20 cellular contexts compared by ENCODE assay signal in the genomic region with DNA sequence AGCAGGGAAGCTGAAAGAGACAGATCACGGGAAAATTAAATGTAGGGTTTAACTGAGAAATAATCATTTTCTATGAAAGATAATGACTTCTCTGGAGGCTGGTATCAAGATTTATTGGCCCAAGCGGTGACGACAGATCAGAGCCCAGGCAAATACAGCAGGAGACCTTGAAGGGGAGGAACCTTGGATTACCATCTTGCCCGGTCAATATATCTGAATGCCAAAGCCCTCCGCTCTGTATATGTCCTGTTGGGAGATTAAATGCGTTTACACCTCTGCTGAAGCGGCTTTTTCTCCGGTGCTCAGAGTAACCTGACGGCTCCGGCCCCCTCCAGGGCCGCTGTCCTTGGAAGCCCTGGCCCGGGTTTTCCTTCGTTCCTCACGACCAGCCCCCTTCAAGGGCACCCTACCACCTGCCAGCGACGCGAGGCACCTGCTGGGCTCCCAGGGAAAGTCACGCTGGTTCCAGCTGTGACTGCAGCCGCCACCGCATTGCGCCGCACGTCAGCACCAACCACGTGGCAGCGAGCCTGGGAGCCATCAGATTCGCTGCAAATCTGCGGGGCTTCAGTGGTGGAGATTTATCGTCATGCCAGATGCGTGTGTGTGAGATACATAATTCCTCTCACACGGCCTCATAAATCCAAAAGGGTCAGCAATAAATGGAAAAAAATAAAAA. TPM values are rescaled to one million over a fixed set of nuclear protein-coding genes. Genes with fewer than 3 reads are reported as not detected.
DNase-seq lines count a peak whose midpoint lies in the region; ATAC-seq and TF ChIP-seq lines count a peak whose summit lies in the region.
"Had no signal": no experiment of that assay in that cellular context is flagged by ENCODE, and none has a peak within 500 bp of the region (broad histone marks: within the 10 kb centered on the region; RNA-seq: fewer than 3 reads in every experiment).

No MANE protein-coding gene starts in this region.

- ATAC-seq in GM21381 (IDR thresholded peaks at IDR 0.05; ENCODE audit: unreplicated experiment): no peak
- ATAC-seq: activated CD8-positive, alpha-beta T cell treated with anti-CD3 and anti-CD28 coated beads for 36 hours; right cardiac atrium had no signal

- no peaks in the 10 kb centered on the region for H3K36me3 Mint-ChIP-seq in endodermal cell (ENCODE audit: low read depth)

- TF ChIP-seq CTCF in HEK293 (tag by site-specific recombination; IDR thresholded peaks at IDR 0.05): no peak
- peak in 1 of 6 experiments; percentile 12 for TF ChIP-seq CTCF in adrenal gland (IDR thresholded peaks at IDR 0.05)
- no peak for TF ChIP-seq CTCF in endodermal cell (conservative IDR thresholded peaks at IDR 0.05)

- H3K27me3 ChIP-seq in BLaER1 (no peaks in the 10 kb centered on the region), adrenal gland (no peaks in the 10 kb centered on the region), endodermal cell (ENCODE audit: control insufficient read depth, insufficient read depth, low read length, poor library complexity, severe bottlenecking) (no peaks in the 10 kb centered on the region)

- H3K9me3 ChIP-seq in BLaER1 (no peaks in the 10 kb centered on the region), HEK293 (ENCODE audit: control insufficient read depth, insufficient read depth, low read depth, low read length) (no peaks in the 10 kb centered on the region), adrenal gland (replicated peaks in 1 of 3) (no peaks in the 10 kb centered on the region), endodermal cell (ENCODE audit: control insufficient read depth, low read length) (no peaks in the 10 kb centered on the region)
- H3K9me3 ChIP-seq: suprapubic skin had no signal

- no peaks in the 10 kb centered on the region for H3K36me3 ChIP-seq in BLaER1
- H3K36me3 ChIP-seq in HEK293 (ENCODE audit: control insufficient read depth in 2 of 2, insufficient read depth in 1 of 2, low read length in 2 of 2): no peaks in the 10 kb centered on the region
- no peaks in the 10 kb centered on the region for H3K36me3 ChIP-seq in adrenal gland (replicated peaks in 1 of 2)
- H3K36me3 ChIP-seq in endodermal cell (ENCODE audit: control insufficient read depth, insufficient read depth, low read length): no peaks in the 10 kb centered on the region
- H3K36me3 ChIP-seq: suprapubic skin had no signal

- H3K4me1 ChIP-seq in BLaER1 (peaks cover 74% of the 10 kb centered on the region), HEK293 (ENCODE audit: control insufficient read depth, insufficient read depth, low read length) (0 out of 2 replicates have a peak, but pooled peaks cover 2% of the 10 kb centered on the region), adrenal gland (replicated peaks in 1 of 2) (peaks cover 17 to 23% of the 10 kb centered on the region in 2 donors), endodermal cell (ENCODE audit: control insufficient read depth, insufficient read depth, low read length) (no peaks in the 10 kb centered on the region)

- H3K4me3 Mint-ChIP-seq in endodermal cell: no peak overlapping the region
- H3K4me3 Mint-ChIP-seq: activated CD8-positive, alpha-beta T cell treated with anti-CD3 and anti-CD28 coated beads for 36 hours; activated T-cell treated with anti-CD3 and anti-CD28 coated beads, Interleukin-2, amount 50 U/mL, for 24 hours; CD4-positive, alpha-beta memory T cell had no signal

- H3K27ac ChIP-seq in BLaER1: no peak overlapping the region
- no peak overlapping the region for H3K27ac ChIP-seq in HEK293 (ENCODE audit: extremely low read depth, low read depth, low read length)
- H3K27ac ChIP-seq in adrenal gland: peak overlapping the region in 2 of 5 donors; percentile 3 to 56
- no peak overlapping the region for H3K27ac ChIP-seq in endodermal cell (ENCODE audit: low read depth, low read length)
- H3K27ac ChIP-seq: KMS-11, SJSA1, suprapubic skin had no signal

- H3K27ac Mint-ChIP-seq in endodermal cell: no peak overlapping the region
- H3K27ac Mint-ChIP-seq: activated CD8-positive, alpha-beta T cell treated with anti-CD3 and anti-CD28 coated beads for 36 hours; activated T-cell treated with anti-CD3 and anti-CD28 coated beads, Interleukin-2, amount 50 U/mL, for 24 hours; CD4-positive, alpha-beta memory T cell had no signal

- H3K9ac ChIP-seq in BLaER1 (no peak overlapping the region), endodermal cell (ENCODE audit: extremely low read depth, low read length, poor library complexity, severe bottlenecking) (no peak overlapping the region)
- H3K9ac ChIP-seq: KMS-11 had no signal

- POLR2A ChIA-PET in HEK293 (lab: Yijun Ruan, JAX): no interaction called here

- peak overlapping the region; percentile 70; the same call in 1 of the 2 replicates for H3K4me2 ChIP-seq in BLaER1
- H3K4me2 ChIP-seq: KMS-11 had no signal

- peaks cover 10% of the 10 kb centered on the region for H3K27me3 Mint-ChIP-seq in endodermal cell (ENCODE audit: insufficient read depth)
- H3K27me3 Mint-ChIP-seq: activated CD8-positive, alpha-beta T cell treated with anti-CD3 and anti-CD28 coated beads for 36 hours; activated T-cell treated with anti-CD3 and anti-CD28 coated beads, Interleukin-2, amount 50 U/mL, for 24 hours had no signal

- 35 to 53% (median 49%) methylated on average over 28 to 30 of the region's 30 CpGs for WGBS in adrenal gland, 4 donors
- WGBS in endodermal cell (ENCODE audit: insufficient coverage in 1 of 2, insufficient read length in 1 of 2), 2 experiments: 90 to 91% methylated on average over 24 to 30 of the region's 30 CpGs

- CTCF ChIA-PET in HEK293 (lab: Yijun Ruan, JAX): interaction anchor here (2.4 kb wide), 1 partner anchor 34 kb away, joined by 9 read pairs; no protein-coding TSS in a partner anchor

- TF ChIP-seq POLR2A in adrenal gland (IDR thresholded peaks at IDR 0.05): no peak

- no peaks in the 10 kb centered on the region for H3K9me3 Mint-ChIP-seq in endodermal cell
- H3K9me3 Mint-ChIP-seq: activated CD8-positive, alpha-beta T cell treated with anti-CD3 and anti-CD28 coated beads for 36 hours; activated T-cell treated with anti-CD3 and anti-CD28 coated beads, Interleukin-2, amount 50 U/mL, for 24 hours had no signal

- DNase-seq in NCI-H2171 treated with DMSO at 0.1 percent for 48 hours (lab: John Stamatoyannopoulos, UW) (peak; percentile 83), adrenal gland (peak in 4 of 7 donors; percentile 47 to 65 (median 56)), endodermal cell (no peak), C1 segment of cervical spinal cord (lab: John Stamatoyannopoulos, UW) (no peak), EL (no peak)
- DNase-seq: activated CD8-positive, alpha-beta T cell treated with anti-CD3 and anti-CD28 coated beads for 36 hours; activated naive CD4-positive, alpha-beta T cell treated with anti-CD3 and anti-CD28 coated beads, Interleukin-2, amount 50 U/mL, for 16 hours; activated T-cell treated with anti-CD3 and anti-CD28 coated beads, Interleukin-2, amount 50 U/mL, for 24 hours; CD4-positive, alpha-beta memory T cell; head of caudate nucleus; MV-4-11 had no signal

- peaks cover 4% of the 10 kb centered on the region for H4K20me1 ChIP-seq in BLaER1

- intact Hi-C loops in adrenal gland (cut with DNase I): no loop called here

- H3K4me3 ChIP-seq in BLaER1 (no peak overlapping the region), HEK293 (ENCODE audit: low read depth, low read length) (no peak overlapping the region), adrenal gland (no peak overlapping the region), endodermal cell (ENCODE audit: low read length) (no peak overlapping the region)
- H3K4me3 ChIP-seq: SJSA1, suprapubic skin had no signal

- H3K4me1 Mint-ChIP-seq in endodermal cell: peaks cover 6% of the 10 kb centered on the region

TF ChIP-seq in HEK293, 187 proteins besides CTCF, POLR2A, EP300 and RAD21:
- TF ChIP-seq ZIC2 (tag by site-specific recombination; IDR thresholded peaks at IDR 0.05) (peak; percentile 70; the same call in 1 of the 2 replicates), ZNF133 (tag by site-specific recombination; IDR thresholded peaks at IDR 0.05) (no peak), ZNF221 (tag by site-specific recombination; IDR thresholded peaks at IDR 0.05; ENCODE audit: borderline replicate concordance) (no peak), WT1 (tag by site-specific recombination; IDR thresholded peaks at IDR 0.05) (no peak), ZNF513 (tag by site-specific recombination; IDR thresholded peaks at IDR 0.05) (no peak), ZNF549 (tag by site-specific recombination; IDR thresholded peaks at IDR 0.05) (no peak), ZNF423 (tag by site-specific recombination; IDR thresholded peaks at IDR 0.05) (peak; percentile 74; the same call in 1 of the 2 replicates)

RNA-seq across cellular contexts. Expression of gene QSOX2, which starts 4.4 kb away (rescaled TPM):
- total RNA-seq in adrenal gland (10 to 100 TPM in 4 of 8 donors, 1 to 10 TPM in 4; 6.4 to 14.3 (median 10.6) TPM), endodermal cell (10 to 100 TPM; 22.0 to 26.3 TPM)
- 10 to 100 TPM in 1 of 3 donors, 1 to 10 TPM in 2; 7.1 to 11.4 (median 7.6) TPM for polyA plus RNA-seq in adrenal gland
- 29.8 TPM for polyA plus RNA-seq in endodermal cell (2013, experiment 1 of 2)
- polyA plus RNA-seq in endodermal cell (2013, experiment 2 of 2): 26.3 TPM

RNA-seq across cellular contexts. Expression of gene LHX3, which starts 45.1 kb away (rescaled TPM):
- total RNA-seq in adrenal gland (not detected), endodermal cell (not detected)
- polyA plus RNA-seq in adrenal gland: not detected
- polyA plus RNA-seq in endodermal cell (2013, experiment 1 of 2): 0.11 TPM
- not detected for polyA plus RNA-seq in endodermal cell (2013, experiment 2 of 2)
- total RNA-seq: activated CD8-positive, alpha-beta T cell treated with anti-CD3 and anti-CD28 coated beads for 36 hours; CD4-positive, alpha-beta memory T cell; right cardiac atrium; SJSA1; T-helper 2 cell treated with Interferon-gamma antibody and Interleukin-4, amounts not matched to agents 100 ng/mL and 5 ng/mL, for 36 hours had no signal
- polyA plus RNA-seq: AG04450; CD4-positive, alpha-beta memory T cell; right cardiac atrium had no signal

RNA-seq across cellular contexts. Expression of gene CCDC187, which starts 53.9 kb away (rescaled TPM):
- total RNA-seq in adrenal gland: under 1 TPM in 7 of 8 donors, not detected in 1; 0.04 to 0.19 (median 0.09) TPM
- under 1 TPM; under 0.01 to 0.08 (median 0.04) TPM for polyA plus RNA-seq in adrenal gland
- total RNA-seq in endodermal cell: under 1 TPM; 0.04 to 0.09 TPM
- 0.04 TPM for polyA plus RNA-seq in endodermal cell (2013, experiment 1 of 2)
- 0.04 TPM for polyA plus RNA-seq in endodermal cell (2013, experiment 2 of 2)
- total RNA-seq: CD4-positive, alpha-beta memory T cell; right cardiac atrium; SJSA1; T-helper 2 cell treated with Interferon-gamma antibody and Interleukin-4, amounts not matched to agents 100 ng/mL and 5 ng/mL, for 36 hours had no signal
- polyA plus RNA-seq: AG04450; CD4-positive, alpha-beta memory T cell; right cardiac atrium had no signal

Comparison
In these comparisons a context has a peak if more than half of its experiments do, and no peak if none do; other contexts are left out.
1. DNase-seq: peak in NCI-H2171 treated with DMSO at 0.1 percent for 48 hours (single experiment) and adrenal gland (4 of 7); none in endodermal cell (single experiment), C1 segment of cervical spinal cord (0 of 14) and EL (single experiment).